ENCODE assay signal across 8 cellular contexts in the genomic region with DNA sequence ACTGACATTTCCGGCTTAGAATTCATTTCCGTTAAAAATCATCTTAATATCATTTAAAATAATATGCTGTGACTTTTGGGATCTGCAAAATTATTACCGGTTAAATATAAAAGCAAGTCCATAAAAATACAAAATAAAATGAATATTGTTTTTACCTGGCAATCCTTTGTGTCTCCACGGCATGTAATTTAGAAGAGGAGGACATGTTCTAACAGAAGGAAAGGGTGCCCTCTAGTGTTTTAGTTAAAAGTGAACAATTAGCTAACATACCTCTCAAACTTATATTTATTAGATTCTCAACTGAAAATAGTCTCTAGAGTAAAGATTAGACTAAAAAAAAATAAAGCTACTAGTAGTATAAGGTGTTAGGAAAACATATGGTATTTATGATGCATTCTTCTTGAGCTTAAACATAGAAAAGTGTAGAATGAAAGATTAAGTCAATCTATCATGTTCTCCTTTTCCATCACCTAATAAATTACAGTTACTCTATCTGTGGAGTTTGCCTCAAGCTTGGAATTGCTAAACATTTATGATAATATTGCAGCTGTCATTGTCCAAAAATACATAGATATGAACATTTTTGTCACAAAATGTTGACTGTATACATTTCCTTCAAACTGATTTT.
DNase-seq lines count a peak whose midpoint lies in the region; ATAC-seq, FAIRE-seq and TF ChIP-seq lines count a peak whose summit lies in the region.

No MANE protein-coding gene starts in this region.

- H3K9me2 ChIP-seq in GM23248 (ENCODE audit: insufficient read depth): no peaks in the 10 kb centered on the region

- DNase-seq in D721Med (ENCODE audit: insufficient read length, low spot score): peak; percentile 18
- DNase-seq in GM23248: peak; percentile 65
- DNase-seq in NB4 (ENCODE audit: low read depth): peak; percentile 48
- peak; percentile 56 for DNase-seq in SW480 (ENCODE audit: low spot score)
- DNase-seq in glomerular endothelial cell (ENCODE audit: extremely low read depth, low read depth, low spot score): peak; percentile 23
- no peak for DNase-seq in activated effector memory CD4-positive, alpha-beta T cell treated with anti-CD3 and anti-CD28 coated beads, Interleukin-2, amount 50 U/mL, for 16 hours

- in situ Hi-C loops in GM23248 (cut with MboI): no loop called here

- TF ChIP-seq CTCF in D721Med (IDR thresholded peaks at IDR 0.05; ENCODE audit: insufficient read depth, missing control alignments) (peak; percentile 65), NB4 (IDR thresholded peaks at IDR 0.05; ENCODE audit: low read depth, low read length) (no peak)

- 15 to 18% methylated on average over 4 of the region's 4 CpGs for WGBS in GM23248 (ENCODE audit: low coverage in 1 of 2, low lambda C conversion rate in 2 of 2, missing lambda C conversion rate in 2 of 2), 2 experiments

- H3K36me3 ChIP-seq in GM23248 (ENCODE audit: low read depth) (no peaks in the 10 kb centered on the region), skeletal muscle satellite cell (ENCODE audit: insufficient read depth, low read length) (no peaks in the 10 kb centered on the region)

- H3K4me3 ChIP-seq in GM23248: no peak overlapping the region
- no peak overlapping the region for H3K4me3 ChIP-seq in NB4 (ENCODE audit: low read depth, low read length)
- no peak overlapping the region for H3K4me3 ChIP-seq in skeletal muscle satellite cell (ENCODE audit: low read length)

- H2AFZ ChIP-seq in GM23248: no peak overlapping the region

- ATAC-seq in GM21367 (IDR thresholded peaks at IDR 0.05; ENCODE audit: unreplicated experiment): no peak

- H3K9me3 ChIP-seq in GM23248 (ENCODE audit: low read depth) (no peaks in the 10 kb centered on the region), skeletal muscle satellite cell (replicated peaks; ENCODE audit: low read length) (no peaks in the 10 kb centered on the region)

- FAIRE-seq in D721Med (lab: Jason Lieb, UNC): peak; percentile 88

- H3K27me3 ChIP-seq in GM23248 (replicated peaks; ENCODE audit: insufficient read depth): no peaks in the 10 kb centered on the region
- no peaks in the 10 kb centered on the region for H3K27me3 ChIP-seq in skeletal muscle satellite cell (ENCODE audit: control insufficient read depth, insufficient read depth, low read length)

- H3F3A ChIP-seq in GM23248 (ENCODE audit: insufficient read depth): no peaks in the 10 kb centered on the region

- no peaks in the 10 kb centered on the region for H3K79me2 ChIP-seq in GM23248 (ENCODE audit: insufficient read depth)

- H3K9ac ChIP-seq in GM23248 (no peak overlapping the region), skeletal muscle satellite cell (ENCODE audit: low read depth, low read length) (no peak overlapping the region)

- TF ChIP-seq POLR2A in NB4 (IDR thresholded peaks at IDR 0.05; ENCODE audit: extremely low read depth, insufficient read length): no peak

- no peak overlapping the region for H3K27ac ChIP-seq in GM23248

- no peak overlapping the region for H3K4me2 ChIP-seq in GM23248 (ENCODE audit: unreplicated experiment)
- H3K4me2 ChIP-seq in skeletal muscle satellite cell (ENCODE audit: low read length): peak overlapping the region; percentile 45

- no peaks in the 10 kb centered on the region for H4K20me1 ChIP-seq in GM23248 (ENCODE audit: insufficient read depth)

- no peaks in the 10 kb centered on the region for H3K4me1 ChIP-seq in GM23248 (ENCODE audit: insufficient read depth)
- no peaks in the 10 kb centered on the region for H3K4me1 ChIP-seq in skeletal muscle satellite cell (ENCODE audit: control insufficient read depth, insufficient read depth, low read length)
